ENCODE assay signal across 16 cellular contexts in the genomic region with DNA sequence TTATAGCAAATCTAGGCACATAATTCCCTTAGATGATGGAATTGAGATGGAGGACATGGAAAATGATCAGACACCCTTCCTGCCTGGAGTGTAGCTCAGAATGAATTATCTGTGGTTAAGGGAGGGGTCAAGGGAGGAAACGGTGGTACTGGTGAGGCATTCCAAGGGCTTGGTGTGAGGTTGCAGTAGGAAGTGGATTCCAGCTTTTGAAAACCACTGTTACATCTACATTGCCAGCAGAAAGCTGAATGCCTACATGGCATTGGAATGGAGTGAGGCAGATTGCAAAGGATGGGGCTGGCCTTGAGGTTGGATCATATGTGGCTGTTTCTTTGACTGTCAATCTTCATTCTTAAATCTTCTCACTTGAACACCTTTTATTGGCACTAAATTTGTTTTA.
DNase-seq lines count a peak whose midpoint lies in the region; ATAC-seq and TF ChIP-seq lines count a peak whose summit lies in the region.
"Had no signal": no experiment of that assay in that cellular context is flagged by ENCODE, and none has a peak within 500 bp of the region (broad histone marks: within the 10 kb centered on the region; RNA-seq: fewer than 3 reads in every experiment).

No MANE protein-coding gene starts in this region.

- H3K27me3 Mint-ChIP-seq in endothelial cell (ENCODE audit: unreplicated experiment), result no peaks in the 10 kb centered on the region

- TF ChIP-seq CTCF in endothelial cell (IDR thresholded peaks at IDR 0.05; ENCODE audit: unreplicated experiment) (no peak), osteoblast (IDR thresholded peaks at IDR 0.05; ENCODE audit: extremely low read depth, low read depth, low read length) (no peak)

- H3K4me1 Mint-ChIP-seq in endothelial cell (ENCODE audit: unreplicated experiment), result peaks cover 4% of the 10 kb centered on the region
- H3K4me1 Mint-ChIP-seq: natural killer cell, T-helper 17 cell had no signal

- peak overlapping the region; percentile 16 for H3K27ac Mint-ChIP-seq in endothelial cell (ENCODE audit: unreplicated experiment)
- H3K27ac Mint-ChIP-seq: natural killer cell, T-helper 17 cell had no signal

- H2AFZ ChIP-seq in osteoblast (ENCODE audit: low read length), result no peak overlapping the region

- no peak overlapping the region for H3K4me3 ChIP-seq in osteoblast (ENCODE audit: insufficient read depth, low read length)
- H3K4me3 ChIP-seq: gastroesophageal sphincter, right atrium auricular region, stomach had no signal

- peak overlapping the region; percentile 31 for H3K4me2 ChIP-seq in osteoblast (ENCODE audit: insufficient read depth, low read length)

- H3K9me3 Mint-ChIP-seq in endothelial cell (ENCODE audit: unreplicated experiment), result no peaks in the 10 kb centered on the region

- peak overlapping the region; percentile 94 for H3K27ac ChIP-seq in osteoblast (ENCODE audit: low read depth, low read length)
- H3K27ac ChIP-seq: gastroesophageal sphincter, right atrium auricular region, stomach had no signal

- H3K9me3 ChIP-seq in osteoblast (ENCODE audit: low read depth, low read length), result no peaks in the 10 kb centered on the region
- H3K9me3 ChIP-seq: gastroesophageal sphincter, right atrium auricular region, stomach had no signal

- H4K20me1 ChIP-seq in osteoblast (ENCODE audit: insufficient read depth, low read length), result no peaks in the 10 kb centered on the region

- no peaks in the 10 kb centered on the region for H3K27me3 ChIP-seq in osteoblast (ENCODE audit: insufficient read depth, low read length)
- H3K27me3 ChIP-seq: gastroesophageal sphincter, right atrium auricular region had no signal

- no peak overlapping the region for H3K4me3 Mint-ChIP-seq in endothelial cell (ENCODE audit: unreplicated experiment)
- H3K4me3 Mint-ChIP-seq: natural killer cell, T-helper 17 cell had no signal

- ATAC-seq in GM21360 (IDR thresholded peaks at IDR 0.05; ENCODE audit: unreplicated experiment), result no peak
- ATAC-seq: gastroesophageal sphincter, left cardiac atrium, natural killer cell, T-helper 17 cell had no signal

- peaks cover 90% of the 10 kb centered on the region for H3K4me1 ChIP-seq in osteoblast (ENCODE audit: insufficient read depth, low read length)
- H3K4me1 ChIP-seq: stomach had no signal

- no peaks in the 10 kb centered on the region for H3K36me3 Mint-ChIP-seq in endothelial cell (ENCODE audit: low read depth, unreplicated experiment)
- H3K36me3 Mint-ChIP-seq: natural killer cell had no signal

- peaks cover 34% of the 10 kb centered on the region for H3K79me2 ChIP-seq in osteoblast (ENCODE audit: insufficient read depth, low read length)

- peak; percentile 93 for DNase-seq in Daoy (ENCODE audit: low read depth)
- DNase-seq in NCI-H1694 treated with DMSO at 0.1 percent for 48 hours (lab: John Stamatoyannopoulos, UW), result peak; percentile 84
- no peak for DNase-seq in endothelial cell (ENCODE audit: low spot score)
- peak; percentile 66 for DNase-seq in osteoblast (ENCODE audit: insufficient read length, low spot score, missing footprints)
- no peak for DNase-seq in T-helper 2 cell
- DNase-seq in NCI-H187 treated with DMSO at 0.1 percent for 48 hours (lab: John Stamatoyannopoulos, UW), result no peak
- no peak for DNase-seq in DMS114 treated with DMSO at 0.1 percent for 48 hours (lab: John Stamatoyannopoulos, UW; ENCODE audit: unreplicated experiment)
- DNase-seq: activated CD4-positive, alpha-beta T cell treated with anti-CD3 and anti-CD28 coated beads, Interleukin-2, amount 50 U/mL, for 48 hours; left cardiac atrium; natural killer cell; NCI-H2227 treated with DMSO at 0.1 percent for 48 hours; stomach; T-helper 17 cell had no signal

- H3K36me3 ChIP-seq in osteoblast (ENCODE audit: insufficient read depth, low read length), result no peaks in the 10 kb centered on the region
- H3K36me3 ChIP-seq: gastroesophageal sphincter, right atrium auricular region, stomach had no signal

Comparison
In these comparisons a context has a peak if more than half of its experiments do, and no peak if none do; other contexts are left out.
1. DNase-seq: peak in Daoy (single experiment), NCI-H1694 treated with DMSO at 0.1 percent for 48 hours (single experiment) and osteoblast (single experiment); none in endothelial cell (single experiment), T-helper 2 cell (0 of 5), NCI-H187 treated with DMSO at 0.1 percent for 48 hours (single experiment) and DMS114 treated with DMSO at 0.1 percent for 48 hours (single experiment).